In genomic region chr17:50210249-50211225, GRCh38 we compare ENCODE assay signal across 9 cellular contexts. TPM values are rescaled to one million over a fixed set of nuclear protein-coding genes. Genes with fewer than 3 reads are reported as not detected.
A peak's percentile ranks its signal among the peaks of the same experiment; 100 is the strongest.
DNase-seq lines count a peak whose midpoint lies in the region; ATAC-seq and TF ChIP-seq lines count a peak whose summit lies in the region.
"Had no signal": no experiment of that assay in that cellular context is flagged by ENCODE, and none has a peak within 500 bp of the region (broad histone marks: within the 10 kb centered on the region; RNA-seq: fewer than 3 reads in every experiment).

No MANE protein-coding gene starts in this region.

- peak overlapping the region; percentile 69 to 73 for H3K27ac ChIP-seq in prostate gland

- H3K9me3 ChIP-seq in prostate gland: no peaks in the 10 kb centered on the region

- TF ChIP-seq POLR2A in prostate gland (IDR thresholded peaks at IDR 0.05): no peak

- no peaks in the 10 kb centered on the region for H3K27me3 ChIP-seq in prostate gland (replicated peaks; ENCODE audit: insufficient read depth)

- 36% methylated on average over 26 of the region's 26 CpGs for WGBS in prostate gland

- intact Hi-C loops in prostate gland (cut with DNase I): no loop called here

- no peak overlapping the region for H3K4me3 ChIP-seq in prostate gland

- DNase-seq in D341Med (ENCODE audit: low spot score) (peak; percentile 40), SW480 (ENCODE audit: low spot score) (peak; percentile 78), glomerular visceral epithelial cell (ENCODE audit: extremely low spot score) (peak; percentile 99), prostate gland (ENCODE audit: low spot score) (no peak), C1 segment of cervical spinal cord (lab: John Stamatoyannopoulos, UW) (no peak)
- DNase-seq in activated CD4-positive, alpha-beta T cell treated with anti-CD3 and anti-CD28 coated beads, Interleukin-2, amount 50 U/mL, for 48 hours: no peak

- H3K36me3 ChIP-seq in prostate gland: no peaks in the 10 kb centered on the region

- no peaks in the 10 kb centered on the region for H3K4me1 ChIP-seq in prostate gland (replicated peaks)

- TF ChIP-seq CTCF in prostate gland (IDR thresholded peaks at IDR 0.05): no peak

- ATAC-seq in activated CD4-positive, CD25-positive, alpha-beta regulatory T cell treated with anti-CD3 and anti-CD28 coated beads, Interleukin-2, amount 50 U/mL, for 24 hours: no peak
- ATAC-seq in GM21529 (IDR thresholded peaks at IDR 0.05; ENCODE audit: unreplicated experiment): no peak

RNA-seq across cellular contexts. Expression of gene COL1A1, which starts 9.1 kb away (rescaled TPM):
- 10 to 100 TPM; 21.5 to 81.0 TPM for total RNA-seq in prostate gland

RNA-seq across cellular contexts. Expression of gene SGCA, which starts 44.7 kb away (rescaled TPM):
- 10 to 100 TPM; 13.9 to 19.4 TPM for total RNA-seq in prostate gland
- total RNA-seq: lung microvascular endothelial cell had no signal

Comparison
In these comparisons a context has a peak if more than half of its experiments do, and no peak if none do; other contexts are left out.
1. DNase-seq: peak in D341Med (single experiment), SW480 (single experiment) and glomerular visceral epithelial cell (single experiment); none in prostate gland (single experiment), activated CD4-positive, alpha-beta T cell treated with anti-CD3 and anti-CD28 coated beads, Interleukin-2, amount 50 U/mL, for 48 hours (0 of 2) and C1 segment of cervical spinal cord (0 of 14).